Comparison of ENCODE assay signal across 8 cellular contexts in the genomic region with DNA sequence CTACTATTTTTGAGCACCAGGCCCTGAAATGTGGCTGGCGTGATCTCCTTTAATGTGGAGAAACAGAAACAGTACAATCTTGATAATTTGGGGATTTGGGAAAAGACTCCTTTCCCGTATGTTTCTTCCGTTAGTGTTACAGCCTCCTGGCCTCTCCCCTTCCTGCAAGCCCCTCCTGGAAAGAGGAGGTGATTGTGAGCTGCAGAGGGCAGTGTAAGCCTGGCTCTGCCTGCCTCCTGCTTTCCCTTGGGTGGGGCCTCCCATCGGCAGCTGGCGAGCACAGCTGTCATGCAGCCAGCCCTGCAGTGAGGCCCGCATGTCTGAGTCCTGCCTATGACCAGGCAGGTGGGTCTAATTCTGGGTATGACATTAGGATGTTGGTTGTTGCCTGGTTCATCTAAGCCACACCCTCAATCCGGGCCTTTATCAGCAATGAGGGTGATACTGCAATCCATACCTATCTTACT. TPM values are rescaled to one million over a fixed set of nuclear protein-coding genes. Genes with fewer than 3 reads are reported as not detected.
DNase-seq lines count a peak whose midpoint lies in the region; TF ChIP-seq lines count a peak whose summit lies in the region.

No MANE protein-coding gene starts in this region.

- peak overlapping the region; percentile 77 for H3K4me3 Mint-ChIP-seq in HFFc6
- H3K4me3 Mint-ChIP-seq in MCF 10A (ENCODE audit: unreplicated experiment): peak overlapping the region; percentile 49

- peak overlapping the region in 1 of 7 experiments; percentile 5 for H3K4me3 ChIP-seq in skin epidermis

- BruUV-seq in MCF 10A (replicated peaks; lab: Mats Ljungman, UMichigan): no TSS peak

- H3K36me3 Mint-ChIP-seq in HFFc6 (ENCODE audit: low read depth) (no peaks in the 10 kb centered on the region), MCF 10A (ENCODE audit: insufficient read depth, unreplicated experiment) (no peaks in the 10 kb centered on the region)

- peaks cover 7% of the 10 kb centered on the region for H3K27me3 Mint-ChIP-seq in HFFc6 (ENCODE audit: insufficient read depth)
- peaks cover 4% of the 10 kb centered on the region for H3K27me3 Mint-ChIP-seq in MCF 10A (ENCODE audit: insufficient read depth, unreplicated experiment)

- H3K27ac Mint-ChIP-seq in HFFc6: peak overlapping the region; percentile 84
- peak overlapping the region; percentile 74 for H3K27ac Mint-ChIP-seq in MCF 10A (ENCODE audit: low read depth, unreplicated experiment)

- CTCF ChIA-PET in MCF 10A (lab: Yijun Ruan, JAX): interaction anchor here (0.6 to 3.6 kb wide), 17 partner anchors 9 to 861 kb away, joined by 3 to 20 read pairs (median 3); no protein-coding TSS in a partner anchor

- H3K9me3 Mint-ChIP-seq in HFFc6: no peaks in the 10 kb centered on the region
- H3K9me3 Mint-ChIP-seq in MCF 10A (ENCODE audit: unreplicated experiment): no peaks in the 10 kb centered on the region

- DNase-seq in NCI-H2081 (lab: John Stamatoyannopoulos, UW) (peak; percentile 2 to 5), NCI-H2081 treated with DMSO at 0.1 percent for 48 hours (lab: John Stamatoyannopoulos, UW) (no peak), HFFc6 (peak; percentile 80), MV-4-11 (lab: John Stamatoyannopoulos, UW) (peak; percentile 95), SKM-1 treated with dmso at 0.1 percent for 144 hours (lab: John Stamatoyannopoulos, UW; ENCODE audit: unreplicated experiment) (peak; percentile 94), MCF 10A (ENCODE audit: unreplicated experiment) (peak; percentile 89), iPS-NIHi7 (ENCODE audit: extremely low spot score) (peak; percentile 96)

- H3K4me1 Mint-ChIP-seq in HFFc6 (ENCODE audit: low read depth) (peaks cover 39% of the 10 kb centered on the region), MCF 10A (ENCODE audit: insufficient read depth, unreplicated experiment) (peaks cover 48% of the 10 kb centered on the region)

- peak overlapping the region in 20 of 21 experiments; percentile 55 to 89 (median 81) for H3K27ac ChIP-seq in skin epidermis

- TF ChIP-seq CTCF in HFFc6 (IDR thresholded peaks at IDR 0.05) (peak; percentile 77), MCF 10A (IDR thresholded peaks at IDR 0.05; ENCODE audit: unreplicated experiment) (peak; percentile 68)

- POLR2A ChIA-PET in MCF 10A (lab: Yijun Ruan, JAX): interaction anchor here (1.0 to 4.9 kb wide), 11 partner anchors 9 to 107 kb away, joined by 3 to 90 read pairs (median 4); partner anchors contain the start of gene WSB1

- intact Hi-C loops in MCF 10A (cut with micrococcal nuclease): loop anchor here (1.0 to 2.0 kb wide), 4 partner anchors 50 to 356 kb away; no protein-coding TSS in a partner anchor

RNA-seq across cellular contexts. Expression of gene WSB1, which starts 48.7 kb away (rescaled TPM):
- 10 to 100 TPM; 60.5 to 74.4 (median 66.5) TPM for total RNA-seq in HFFc6 (2021; fragmentation: NEBNext Ultra II Directional; extraction: Animal tissue kit (Norgen Biotek cat#: 25700))
- 93.1 and 145 TPM in 2 replicates for total RNA-seq in MCF 10A (2022)
